10 cellular contexts compared by ENCODE assay signal in the genomic region with DNA sequence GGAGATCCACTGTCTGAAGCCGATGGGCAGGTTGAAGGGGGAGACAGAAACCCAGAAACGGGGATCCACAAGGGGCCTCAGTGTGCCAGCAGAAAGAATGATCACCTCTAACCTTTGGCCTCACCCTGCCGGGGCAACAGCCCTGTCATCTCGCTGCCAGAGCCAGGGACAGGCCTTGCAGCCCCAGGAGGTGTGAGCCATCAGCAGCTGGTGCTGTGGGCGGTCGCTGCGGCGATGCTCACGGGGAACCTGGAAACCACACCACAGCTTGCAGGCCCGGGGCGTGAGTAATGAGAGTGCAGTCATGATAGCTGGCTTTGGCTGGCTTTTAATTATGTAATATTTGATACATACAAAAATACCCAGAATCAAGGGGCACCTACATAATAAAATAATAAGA. TPM values are rescaled to one million over a fixed set of nuclear protein-coding genes. Genes with fewer than 3 reads are reported as not detected.
DNase-seq lines count a peak whose midpoint lies in the region; ATAC-seq and TF ChIP-seq lines count a peak whose summit lies in the region.
"Had no signal": no experiment of that assay in that cellular context is flagged by ENCODE, and none has a peak within 500 bp of the region (broad histone marks: within the 10 kb centered on the region; RNA-seq: fewer than 3 reads in every experiment).

No MANE protein-coding gene starts in this region.

- H3K9me3 Mint-ChIP-seq in CD4-positive, alpha-beta T cell, result peaks cover 2% of the 10 kb centered on the region
- peaks cover 23% of the 10 kb centered on the region for H3K9me3 Mint-ChIP-seq in activated T-helper 1 cell treated with anti-CD3 and anti-CD28 coated beads, Interleukin-12 subunit alpha, Interleukin-12 subunit beta, Interleukin-2, Interleukin-4 antibody, amounts not matched to agents 30 ng/mL and 10 ng/mL and 1 ng/mL, durations not matched to agents 14 hours and 24 hours and 36 hours
- peaks cover 7% of the 10 kb centered on the region for H3K9me3 Mint-ChIP-seq in natural killer cell treated with Interleukin-12 subunit alpha and Interleukin-12 subunit beta and Interleukin-15 and Interleukin-18, amount 100 ng/mL, for 72 hours

- peak; percentile 31 to 64 (median 52) for DNase-seq in CD4-positive, alpha-beta T cell
- peak; percentile 79 for DNase-seq in NCI-H2171 (lab: John Stamatoyannopoulos, UW)
- DNase-seq in activated T-helper 1 cell treated with anti-CD3 and anti-CD28 coated beads, Interleukin-12 subunit alpha, Interleukin-12 subunit beta, Interleukin-2, Interleukin-4 antibody, amounts not matched to agents 30 ng/mL and 10 ng/mL and 1 ng/mL, durations not matched to agents 14 hours and 24 hours and 36 hours (ENCODE audit: low spot score), result peak; percentile 51
- DNase-seq in natural killer cell treated with Interleukin-12 subunit alpha and Interleukin-12 subunit beta and Interleukin-15 and Interleukin-18, amount 100 ng/mL, for 72 hours (ENCODE audit: low spot score), result peak; percentile 89
- DNase-seq in NCI-H748 (lab: John Stamatoyannopoulos, UW; ENCODE audit: unreplicated experiment), result no peak
- DNase-seq in iPS-NIHi7 (ENCODE audit: extremely low spot score), result no peak

- H3K27ac ChIP-seq in CD4-positive, alpha-beta T cell (ENCODE audit: low read depth, low read length), result no peak overlapping the region
- H3K27ac ChIP-seq: upper lobe of left lung had no signal

- peaks cover 9% of the 10 kb centered on the region for H3K9me3 ChIP-seq in CD4-positive, alpha-beta T cell (ENCODE audit: control insufficient read depth, low read length)

- no peak overlapping the region for H3K4me3 Mint-ChIP-seq in CD4-positive, alpha-beta T cell
- H3K4me3 Mint-ChIP-seq in activated T-helper 1 cell treated with anti-CD3 and anti-CD28 coated beads, Interleukin-12 subunit alpha, Interleukin-12 subunit beta, Interleukin-2, Interleukin-4 antibody, amounts not matched to agents 30 ng/mL and 10 ng/mL and 1 ng/mL, durations not matched to agents 14 hours and 24 hours and 36 hours, result no peak overlapping the region
- H3K4me3 Mint-ChIP-seq in natural killer cell treated with Interleukin-12 subunit alpha and Interleukin-12 subunit beta and Interleukin-15 and Interleukin-18, amount 100 ng/mL, for 72 hours, result no peak overlapping the region
- H3K4me3 Mint-ChIP-seq: dendritic cell treated with granulocyte-macrophage colony-stimulating factor and Interleukin-4, amounts not matched to agents 40 ng/mL and 50 ng/mL, for 4 days had no signal

- intact Hi-C loops in CD4-positive, alpha-beta T cell (cut with DNase I, micrococcal nuclease), result loop anchor here in 1 of 2 experiments (10.0 kb wide), 1 partner anchor 866 kb away; a partner anchor contains a TSS
- intact Hi-C loops in activated T-helper 1 cell treated with anti-CD3 and anti-CD28 coated beads, Interleukin-12 subunit alpha, Interleukin-12 subunit beta, Interleukin-2, Interleukin-4 antibody, amounts not matched to agents 30 ng/mL and 10 ng/mL and 1 ng/mL, durations not matched to agents 14 hours and 24 hours and 36 hours (cut with micrococcal nuclease), result loop anchor here (10.0 kb wide), 2 partner anchors 594 to 1996 kb away; a partner anchor contains a TSS

- TF ChIP-seq CTCF in CD4-positive, alpha-beta T cell (IDR thresholded peaks at IDR 0.05), result no peak

- CTCF ChIA-PET in CD4-positive, alpha-beta T cell (lab: Charles Lee), result no interaction called here

- peak; percentile 87 for ATAC-seq in CD4-positive, alpha-beta T cell (ENCODE audit: poor library complexity)
- ATAC-seq in GM21526 (IDR thresholded peaks at IDR 0.05; ENCODE audit: low FRiP score, unreplicated experiment) (peak; percentile 77), HG03571 (IDR thresholded peaks at IDR 0.05; ENCODE audit: unreplicated experiment) (no peak)
- ATAC-seq in natural killer cell treated with Interleukin-12 subunit alpha and Interleukin-12 subunit beta and Interleukin-15 and Interleukin-18, amount 100 ng/mL, for 72 hours, result peak; percentile 91 to 95

- POLR2A ChIA-PET in CD4-positive, alpha-beta T cell (lab: Charles Lee), result interaction anchor here (0.7 kb wide), 1 partner anchor 46 kb away, joined by 3 read pairs; no protein-coding TSS in a partner anchor

- H3K27me3 Mint-ChIP-seq in CD4-positive, alpha-beta T cell, result peaks cover 7% of the 10 kb centered on the region
- H3K27me3 Mint-ChIP-seq in activated T-helper 1 cell treated with anti-CD3 and anti-CD28 coated beads, Interleukin-12 subunit alpha, Interleukin-12 subunit beta, Interleukin-2, Interleukin-4 antibody, amounts not matched to agents 30 ng/mL and 10 ng/mL and 1 ng/mL, durations not matched to agents 14 hours and 24 hours and 36 hours (ENCODE audit: insufficient read depth), result peaks cover 22% of the 10 kb centered on the region
- H3K27me3 Mint-ChIP-seq in natural killer cell treated with Interleukin-12 subunit alpha and Interleukin-12 subunit beta and Interleukin-15 and Interleukin-18, amount 100 ng/mL, for 72 hours, result peaks cover 4 to 5% of the 10 kb centered on the region in 2 donors

- H3K36me3 Mint-ChIP-seq in CD4-positive, alpha-beta T cell (ENCODE audit: low read depth), result no peaks in the 10 kb centered on the region
- peaks cover 3% of the 10 kb centered on the region for H3K36me3 Mint-ChIP-seq in activated T-helper 1 cell treated with anti-CD3 and anti-CD28 coated beads, Interleukin-12 subunit alpha, Interleukin-12 subunit beta, Interleukin-2, Interleukin-4 antibody, amounts not matched to agents 30 ng/mL and 10 ng/mL and 1 ng/mL, durations not matched to agents 14 hours and 24 hours and 36 hours (ENCODE audit: low read depth)
- H3K36me3 Mint-ChIP-seq in natural killer cell treated with Interleukin-12 subunit alpha and Interleukin-12 subunit beta and Interleukin-15 and Interleukin-18, amount 100 ng/mL, for 72 hours, result peaks cover 6% of the 10 kb centered on the region

- H3K4me1 Mint-ChIP-seq in CD4-positive, alpha-beta T cell (ENCODE audit: low read depth), result peaks cover 14% of the 10 kb centered on the region
- H3K4me1 Mint-ChIP-seq in activated T-helper 1 cell treated with anti-CD3 and anti-CD28 coated beads, Interleukin-12 subunit alpha, Interleukin-12 subunit beta, Interleukin-2, Interleukin-4 antibody, amounts not matched to agents 30 ng/mL and 10 ng/mL and 1 ng/mL, durations not matched to agents 14 hours and 24 hours and 36 hours (ENCODE audit: low read depth), result peaks cover 10% of the 10 kb centered on the region
- H3K4me1 Mint-ChIP-seq in natural killer cell treated with Interleukin-12 subunit alpha and Interleukin-12 subunit beta and Interleukin-15 and Interleukin-18, amount 100 ng/mL, for 72 hours (ENCODE audit: low read depth in 2 of 2), result peaks cover 15 to 23% of the 10 kb centered on the region in 2 donors

- H3K27me3 ChIP-seq in CD4-positive, alpha-beta T cell (ENCODE audit: control insufficient read depth, insufficient read depth, low read length), result peaks cover 5% of the 10 kb centered on the region
- H3K27me3 ChIP-seq: upper lobe of left lung had no signal

- peak overlapping the region; percentile 10 for H3K27ac Mint-ChIP-seq in CD4-positive, alpha-beta T cell
- H3K27ac Mint-ChIP-seq in activated T-helper 1 cell treated with anti-CD3 and anti-CD28 coated beads, Interleukin-12 subunit alpha, Interleukin-12 subunit beta, Interleukin-2, Interleukin-4 antibody, amounts not matched to agents 30 ng/mL and 10 ng/mL and 1 ng/mL, durations not matched to agents 14 hours and 24 hours and 36 hours, result no peak overlapping the region
- peak overlapping the region in 1 of 2 donors; percentile 77 for H3K27ac Mint-ChIP-seq in natural killer cell treated with Interleukin-12 subunit alpha and Interleukin-12 subunit beta and Interleukin-15 and Interleukin-18, amount 100 ng/mL, for 72 hours
- H3K27ac Mint-ChIP-seq: dendritic cell treated with granulocyte-macrophage colony-stimulating factor and Interleukin-4, amounts not matched to agents 40 ng/mL and 50 ng/mL, for 4 days had no signal

RNA-seq across cellular contexts. Expression of a gene that starts 4.7 kb away (rescaled TPM):
- total RNA-seq in CD4-positive, alpha-beta T cell, result 1 to 10 TPM; 1.2 to 1.3 TPM
- 3.1 and 4.3 TPM in 2 replicates for total RNA-seq in activated T-helper 1 cell treated with anti-CD3 and anti-CD28 coated beads, Interleukin-12 subunit alpha, Interleukin-12 subunit beta, Interleukin-2, Interleukin-4 antibody, amounts not matched to agents 30 ng/mL and 10 ng/mL and 1 ng/mL, durations not matched to agents 14 hours and 24 hours and 36 hours
- total RNA-seq in natural killer cell treated with Interleukin-12 subunit alpha and Interleukin-12 subunit beta and Interleukin-15 and Interleukin-18, amount 100 ng/mL, for 72 hours, result 10 to 100 TPM in 1 of 2 donors, 1 to 10 TPM in 1; 8.9 to 24.5 TPM

Comparison
In these comparisons a context has a peak if more than half of its experiments do, and no peak if none do; other contexts are left out.
1. DNase-seq: peak in CD4-positive, alpha-beta T cell (10 of 10), NCI-H2171 (single experiment), activated T-helper 1 cell treated with anti-CD3 and anti-CD28 coated beads, Interleukin-12 subunit alpha, Interleukin-12 subunit beta, Interleukin-2, Interleukin-4 antibody, amounts not matched to agents 30 ng/mL and 10 ng/mL and 1 ng/mL, durations not matched to agents 14 hours and 24 hours and 36 hours (single experiment) and natural killer cell treated with Interleukin-12 subunit alpha and Interleukin-12 subunit beta and Interleukin-15 and Interleukin-18, amount 100 ng/mL, for 72 hours (single experiment); none in NCI-H748 (single experiment) and iPS-NIHi7 (single experiment).